In the genomic region with DNA sequence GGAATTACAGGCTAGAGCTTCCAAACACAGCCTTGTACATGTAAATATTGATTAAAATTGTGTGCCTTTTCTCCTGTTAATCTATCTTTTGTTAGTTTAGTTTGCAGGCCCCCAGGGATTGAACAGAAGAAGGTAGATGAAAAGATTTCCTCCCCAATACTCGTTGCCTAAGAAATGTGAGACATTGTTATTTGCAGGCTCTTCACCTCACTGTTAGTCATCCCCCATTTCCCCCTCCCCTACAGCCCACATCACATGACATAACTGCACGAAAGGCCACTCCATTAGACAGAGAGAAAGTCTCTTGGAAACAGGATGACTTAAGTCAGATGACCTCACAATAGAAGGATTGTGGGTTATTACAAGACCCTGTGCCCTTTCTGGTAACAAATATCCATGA, we compare ENCODE assay signal across 10 cellular contexts. TPM values are rescaled to one million over a fixed set of nuclear protein-coding genes. Genes with fewer than 3 reads are reported as not detected.
DNase-seq lines count a peak whose midpoint lies in the region; ATAC-seq, FAIRE-seq and TF ChIP-seq lines count a peak whose summit lies in the region.
"Had no signal": no experiment of that assay in that cellular context is flagged by ENCODE, and none has a peak within 500 bp of the region (broad histone marks: within the 10 kb centered on the region; RNA-seq: fewer than 3 reads in every experiment).

No MANE protein-coding gene starts in this region.

- CTCF ChIA-PET in A549 (lab: Yijun Ruan, JAX), result interaction anchor here (4.5 kb wide), 2 partner anchors 13 to 443 kb away, joined by 22 to 41 read pairs; partner anchors contain the start of gene MID1
- CTCF ChIA-PET in GM10248 (lab: Yijun Ruan, JAX), result no interaction called here

- H3K4me2 ChIP-seq in A549, result peak overlapping the region; percentile 92

- TF ChIP-seq EP300 in A549 (IDR thresholded peaks at IDR 0.05), result peak; percentile 60 to 77; a peak in 3 of 5 replicates

- no peak for TF ChIP-seq POLR2A in A549 (IDR thresholded peaks at IDR 0.05; ENCODE audit: low read length)

- ATAC-seq in A549 (peak; percentile 86 to 89), HG03469 (IDR thresholded peaks at IDR 0.05; ENCODE audit: unreplicated experiment) (no peak)
- ATAC-seq: natural killer cell had no signal

- H3K4me3 ChIP-seq in A549, result no peak overlapping the region

- TF ChIP-seq CTCF in A549 (IDR thresholded peaks at IDR 0.05) (no peak), GM10248 (IDR thresholded peaks at IDR 0.05; ENCODE audit: control extremely low read depth, extremely low read depth, low read depth, missing control alignments) (no peak)

- H3K9me3 ChIP-seq in A549, result no peaks in the 10 kb centered on the region

- TF ChIP-seq RAD21 in A549 (conservative IDR thresholded peaks at IDR 0.05 in 1 of 2, IDR thresholded peaks at IDR 0.05 in 1 of 2), result no peak; a peak in 1 of 5 replicates

- DNase-seq in A549 (ENCODE audit: low read depth in 1 of 2, low spot score in 1 of 2) (peak; percentile 67 to 90), LHCN-M2 (ENCODE audit: low read depth) (peak; percentile 91), amniotic stem cell (lab: John Stamatoyannopoulos, UW) (peak; percentile 27), islet precursor cell (peak; percentile 87), GM10248 (ENCODE audit: extremely low spot score) (no peak), HuH-7 (ENCODE audit: low spot score) (no peak)
- DNase-seq in activated T-cell treated with anti-CD3 and anti-CD28 coated beads, Interleukin-2, amount 50 U/mL, for 1 hour, result no peak
- DNase-seq: COR-L47, natural killer cell had no signal

- 4% methylated on average over 2 of the region's 2 CpGs for WGBS in A549 (ENCODE audit: missing lambda C conversion rate)

- FAIRE-seq in A549 (lab: Jason Lieb, UNC), result no peak

- POLR2A ChIA-PET in A549 (lab: Yijun Ruan, JAX) (interaction anchor here (0.6 to 2.0 kb wide), 2 partner anchors 14 to 82 kb away, joined by 3 to 10 read pairs; partner anchors contain the start of gene MID1), GM10248 (lab: Yijun Ruan, JAX) (no interaction called here)

- H3K27ac ChIP-seq in A549, result peak overlapping the region; percentile 87 to 93

- peaks cover 65% of the 10 kb centered on the region for H3K4me1 ChIP-seq in A549

TF ChIP-seq in A549, 52 proteins besides CTCF, POLR2A, EP300 and RAD21:
- TF ChIP-seq, protein P1, sequence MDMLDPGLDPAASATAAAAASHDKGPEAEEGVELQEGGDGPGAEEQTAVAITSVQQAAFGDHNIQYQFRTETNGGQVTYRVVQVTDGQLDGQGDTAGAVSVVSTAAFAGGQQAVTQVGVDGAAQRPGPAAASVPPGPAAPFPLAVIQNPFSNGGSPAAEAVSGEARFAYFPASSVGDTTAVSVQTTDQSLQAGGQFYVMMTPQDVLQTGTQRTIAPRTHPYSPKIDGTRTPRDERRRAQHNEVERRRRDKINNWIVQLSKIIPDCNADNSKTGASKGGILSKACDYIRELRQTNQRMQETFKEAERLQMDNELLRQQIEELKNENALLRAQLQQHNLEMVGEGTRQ (IDR thresholded peaks at IDR 0.05), result peak; percentile 86
- TF ChIP-seq JUN (IDR thresholded peaks at IDR 0.05), result peak; percentile 44 to 51; a peak in 3 of 5 replicates
- peak; percentile 67 for TF ChIP-seq JUNB (IDR thresholded peaks at IDR 0.05)
- peak; percentile 51 for TF ChIP-seq MAX (IDR thresholded peaks at IDR 0.05)
- peak; percentile 60; the same call in 1 of the 2 replicates for TF ChIP-seq FOSL2 (IDR thresholded peaks at IDR 0.05)
- TF ChIP-seq FOSL2 (CRISPR knock-in tag; IDR thresholded peaks at IDR 0.05), result peak; percentile 85
- TF ChIP-seq SMC3 (IDR thresholded peaks at IDR 0.05), result no peak
- peak; percentile 79; the same call in 1 of the 2 replicates for TF ChIP-seq GATA3 (IDR thresholded peaks at IDR 0.05; ENCODE audit: borderline replicate concordance)
- TF ChIP-seq CBX2 (IDR thresholded peaks at IDR 0.05; ENCODE audit: borderline replicate concordance, low read depth), result no peak
- TF ChIP-seq CEBPB (IDR thresholded peaks at IDR 0.05), result peak in 1 of 2 experiments; percentile 70; a peak in 2 of 4 replicates

RNA-seq across cellular contexts. Expression of gene MID1, which starts 13.3 kb away (rescaled TPM):
- 106 and 113 TPM in 2 replicates for polyA plus RNA-seq in A549 (2011; rRNA removed)
- 54.5 and 56.8 TPM in 2 replicates for polyA plus RNA-seq in A549 (2012; cell fraction: cytosol; rRNA removed)
- polyA plus RNA-seq in A549 (2012; cell fraction: nucleus; rRNA removed), result 106 and 115 TPM in 2 replicates
- 58.3 to 59.8 TPM (median 59.5 TPM) in 3 replicates for polyA plus RNA-seq in A549 (2017; fragmentation: RNase III; extraction: RNeasy Plus Mini Kit Qiagen cat#74134 plus additional on column Dnase treatment)
- 178 and 200 TPM in 2 replicates for polyA minus RNA-seq in A549 (2011; rRNA and poly(A)+ RNA removed)
- total RNA-seq in LHCN-M2 (2014; rRNA removed), result 8.6 and 11.8 TPM in 2 replicates
- polyA plus RNA-seq in LHCN-M2 (2012), result 5.4 TPM
- total RNA-seq: natural killer cell had no signal

Comparison
In these comparisons a context has a peak if more than half of its experiments do, and no peak if none do; other contexts are left out.
1. DNase-seq: peak in A549 (2 of 2), LHCN-M2 (single experiment), amniotic stem cell (single experiment) and islet precursor cell (single experiment); none in GM10248 (single experiment), HuH-7 (single experiment) and activated T-cell treated with anti-CD3 and anti-CD28 coated beads, Interleukin-2, amount 50 U/mL, for 1 hour (single experiment).